ENCODE assay signal across 1 cellular context in genomic region chr1:154225370-154225769, GRCh38.
TF ChIP-seq lines count a peak whose summit lies in the region.

No MANE protein-coding gene starts in this region.

TF ChIP-seq in GM23338, 12 proteins besides CTCF, POLR2A, EP300 and RAD21:
- TF ChIP-seq EZH2 (IDR thresholded peaks at IDR 0.05; ENCODE audit: low read depth, unreplicated experiment) = no peak
- TF ChIP-seq ZNF331 (CRISPR knock-in tag; IDR thresholded peaks at IDR 0.05; ENCODE audit: low read depth) = no peak
- TF ChIP-seq JUNB (IDR thresholded peaks at IDR 0.05; ENCODE audit: unreplicated experiment) = no peak
- no peak for TF ChIP-seq EZH2phosphoT487 (IDR thresholded peaks at IDR 0.05; ENCODE audit: unreplicated experiment)
- no peak for TF ChIP-seq POLR2AphosphoS5 (IDR thresholded peaks at IDR 0.05; ENCODE audit: low read depth)
- no peak for TF ChIP-seq ZNF462 (CRISPR knock-in tag; IDR thresholded peaks at IDR 0.05)
- TF ChIP-seq ETS1 (IDR thresholded peaks at IDR 0.05) = no peak
- no peak for TF ChIP-seq REST (IDR thresholded peaks at IDR 0.05; ENCODE audit: unreplicated experiment)
- no peak for TF ChIP-seq ZNF114 (CRISPR knock-in tag; IDR thresholded peaks at IDR 0.05)
- TF ChIP-seq NANOG (IDR thresholded peaks at IDR 0.05; ENCODE audit: borderline replicate concordance) = no peak
- no peak for TF ChIP-seq STAT1 (IDR thresholded peaks at IDR 0.05; ENCODE audit: unreplicated experiment)
- no peak for TF ChIP-seq CREB1 (CRISPR knock-in tag; IDR thresholded peaks at IDR 0.05; ENCODE audit: low read depth)
TF ChIP-seq in GM23338: peak in this region for 0.
